Comparison of ENCODE assay signal across 8 cellular contexts in genomic region chr17:42673885-42674754, GRCh38. TPM values are rescaled to one million over a fixed set of nuclear protein-coding genes. Genes with fewer than 3 reads are reported as not detected.
DNase-seq lines count a peak whose midpoint lies in the region; ATAC-seq and TF ChIP-seq lines count a peak whose summit lies in the region.

No MANE protein-coding gene starts in this region.

- POLR2A ChIA-PET in activated CD4-positive, alpha-beta T cell treated with anti-CD3 and anti-CD28 coated beads, Interleukin-2, amount 10 ng/mL, durations not matched to agents 7 days and 5 days (lab: Charles Lee) = no interaction called here

- no peaks in the 10 kb centered on the region for H3K27me3 ChIP-seq in liver (ENCODE audit: control insufficient read depth in 4 of 4, insufficient read depth in 4 of 4, low read length in 3 of 4)

- H3K4me3 Mint-ChIP-seq in central memory CD8-positive, alpha-beta T cell = peak overlapping the region; percentile 57
- H3K4me3 Mint-ChIP-seq in activated CD4-positive, alpha-beta T cell treated with anti-CD3 and anti-CD28 coated beads, Interleukin-2, amount 10 ng/mL, durations not matched to agents 7 days and 5 days = no peak overlapping the region

- peaks cover 44% of the 10 kb centered on the region for H3K4me1 Mint-ChIP-seq in central memory CD8-positive, alpha-beta T cell
- H3K4me1 Mint-ChIP-seq in activated CD4-positive, alpha-beta T cell treated with anti-CD3 and anti-CD28 coated beads, Interleukin-2, amount 10 ng/mL, durations not matched to agents 7 days and 5 days = peaks cover 44% of the 10 kb centered on the region

- TF ChIP-seq RAD21 in liver (IDR thresholded peaks at IDR 0.05) = peak in 1 of 2 donors; percentile 12

- H3K9me3 ChIP-seq in liver (ENCODE audit: control insufficient read depth in 4 of 4, low read length in 3 of 4) = no peaks in the 10 kb centered on the region

- CTCF ChIA-PET in activated CD4-positive, alpha-beta T cell treated with anti-CD3 and anti-CD28 coated beads, Interleukin-2, amount 10 ng/mL, durations not matched to agents 7 days and 5 days (lab: Charles Lee) = interaction anchor here (0.6 to 2.2 kb wide), 3 partner anchors 68 to 590 kb away, joined by 3 to 11 read pairs (median 8); no protein-coding TSS in a partner anchor

- H3K36me3 ChIP-seq in liver (ENCODE audit: control insufficient read depth in 4 of 4, insufficient read depth in 3 of 4, low read depth in 1 of 4, low read length in 3 of 4) = peaks cover 6 to 24% (median 12%) of the 10 kb centered on the region in 4 donors

- H3K36me3 Mint-ChIP-seq in central memory CD8-positive, alpha-beta T cell (ENCODE audit: insufficient read depth) = peaks cover 11% of the 10 kb centered on the region
- no peaks in the 10 kb centered on the region for H3K36me3 Mint-ChIP-seq in activated CD4-positive, alpha-beta T cell treated with anti-CD3 and anti-CD28 coated beads, Interleukin-2, amount 10 ng/mL, durations not matched to agents 7 days and 5 days (ENCODE audit: low read depth)

- WGBS in liver = 29% methylated on average over 32 of the region's 32 CpGs

- H3K27ac ChIP-seq in liver (ENCODE audit: low read depth in 1 of 2, low read length in 2 of 2) = peak overlapping the region; percentile 4 to 22

- peak; percentile 18 for DNase-seq in NOMO-1 treated with DMSO at 0.1 percent for 48 hours (lab: John Stamatoyannopoulos, UW; ENCODE audit: unreplicated experiment)
- no peak for DNase-seq in NOMO-1 treated with dmso at 0.1 percent for 144 hours (lab: John Stamatoyannopoulos, UW; ENCODE audit: unreplicated experiment)
- DNase-seq in NCI-H1694 (lab: John Stamatoyannopoulos, UW) = peak; percentile 24
- DNase-seq in central memory CD8-positive, alpha-beta T cell (ENCODE audit: low spot score in 2 of 2) = no peak
- DNase-seq in ureter (ENCODE audit: low spot score) = peak; percentile 73
- DNase-seq in activated CD4-positive, alpha-beta T cell treated with anti-CD3 and anti-CD28 coated beads, Interleukin-2, amount 10 ng/mL, durations not matched to agents 7 days and 5 days = no peak

- TF ChIP-seq CTCF in liver (IDR thresholded peaks at IDR 0.05; ENCODE audit: low read depth, low read length, missing input control) = peak; percentile 23

- peaks cover 39% of the 10 kb centered on the region for H3K27me3 Mint-ChIP-seq in central memory CD8-positive, alpha-beta T cell
- H3K27me3 Mint-ChIP-seq in activated CD4-positive, alpha-beta T cell treated with anti-CD3 and anti-CD28 coated beads, Interleukin-2, amount 10 ng/mL, durations not matched to agents 7 days and 5 days = peaks cover 55% of the 10 kb centered on the region

- no peak for ATAC-seq in central memory CD8-positive, alpha-beta T cell (replicated peaks; ENCODE audit: extremely low read depth, poor library complexity, severe bottlenecking)
- no peak for ATAC-seq in HG03342 (IDR thresholded peaks at IDR 0.05; ENCODE audit: unreplicated experiment)

- H3K27ac Mint-ChIP-seq in central memory CD8-positive, alpha-beta T cell (ENCODE audit: low read depth) = no peak overlapping the region
- no peak overlapping the region for H3K27ac Mint-ChIP-seq in activated CD4-positive, alpha-beta T cell treated with anti-CD3 and anti-CD28 coated beads, Interleukin-2, amount 10 ng/mL, durations not matched to agents 7 days and 5 days

- H3K9ac ChIP-seq in liver (ENCODE audit: low read depth in 1 of 2, low read length in 2 of 2) = no peak overlapping the region

- H3K9me3 Mint-ChIP-seq in central memory CD8-positive, alpha-beta T cell = no peaks in the 10 kb centered on the region
- no peaks in the 10 kb centered on the region for H3K9me3 Mint-ChIP-seq in activated CD4-positive, alpha-beta T cell treated with anti-CD3 and anti-CD28 coated beads, Interleukin-2, amount 10 ng/mL, durations not matched to agents 7 days and 5 days

- H3K4me3 ChIP-seq in liver (ENCODE audit: low read depth in 1 of 3, low read length in 3 of 3) = peak overlapping the region in 1 of 3 donors; percentile 71

- peaks cover 13 to 55% (median 23%) of the 10 kb centered on the region in 4 donors for H3K4me1 ChIP-seq in liver (ENCODE audit: control insufficient read depth in 4 of 4, insufficient read depth in 4 of 4, low read length in 3 of 4)

TF ChIP-seq in liver, 16 proteins besides CTCF, POLR2A, EP300 and RAD21:
- TF ChIP-seq HNF4A (conservative IDR thresholded peaks at IDR 0.05) (no peak), FOXA2 (IDR thresholded peaks at IDR 0.05) (no peak), RXRA (IDR thresholded peaks at IDR 0.05) (peak in 1 of 2 donors; percentile 1), NR2F2 (IDR thresholded peaks at IDR 0.05) (peak; percentile 66), GABPA (IDR thresholded peaks at IDR 0.05 in 1 of 2, conservative IDR thresholded peaks at IDR 0.05 in 1 of 2) (no peak)
- TF ChIP-seq, protein P1, sequence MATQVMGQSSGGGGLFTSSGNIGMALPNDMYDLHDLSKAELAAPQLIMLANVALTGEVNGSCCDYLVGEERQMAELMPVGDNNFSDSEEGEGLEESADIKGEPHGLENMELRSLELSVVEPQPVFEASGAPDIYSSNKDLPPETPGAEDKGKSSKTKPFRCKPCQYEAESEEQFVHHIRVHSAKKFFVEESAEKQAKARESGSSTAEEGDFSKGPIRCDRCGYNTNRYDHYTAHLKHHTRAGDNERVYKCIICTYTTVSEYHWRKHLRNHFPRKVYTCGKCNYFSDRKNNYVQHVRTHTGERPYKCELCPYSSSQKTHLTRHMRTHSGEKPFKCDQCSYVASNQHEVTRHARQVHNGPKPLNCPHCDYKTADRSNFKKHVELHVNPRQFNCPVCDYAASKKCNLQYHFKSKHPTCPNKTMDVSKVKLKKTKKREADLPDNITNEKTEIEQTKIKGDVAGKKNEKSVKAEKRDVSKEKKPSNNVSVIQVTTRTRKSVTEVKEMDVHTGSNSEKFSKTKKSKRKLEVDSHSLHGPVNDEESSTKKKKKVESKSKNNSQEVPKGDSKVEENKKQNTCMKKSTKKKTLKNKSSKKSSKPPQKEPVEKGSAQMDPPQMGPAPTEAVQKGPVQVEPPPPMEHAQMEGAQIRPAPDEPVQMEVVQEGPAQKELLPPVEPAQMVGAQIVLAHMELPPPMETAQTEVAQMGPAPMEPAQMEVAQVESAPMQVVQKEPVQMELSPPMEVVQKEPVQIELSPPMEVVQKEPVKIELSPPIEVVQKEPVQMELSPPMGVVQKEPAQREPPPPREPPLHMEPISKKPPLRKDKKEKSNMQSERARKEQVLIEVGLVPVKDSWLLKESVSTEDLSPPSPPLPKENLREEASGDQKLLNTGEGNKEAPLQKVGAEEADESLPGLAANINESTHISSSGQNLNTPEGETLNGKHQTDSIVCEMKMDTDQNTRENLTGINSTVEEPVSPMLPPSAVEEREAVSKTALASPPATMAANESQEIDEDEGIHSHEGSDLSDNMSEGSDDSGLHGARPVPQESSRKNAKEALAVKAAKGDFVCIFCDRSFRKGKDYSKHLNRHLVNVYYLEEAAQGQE (IDR thresholded peaks at IDR 0.05) = no peak
TF ChIP-seq in liver: peak in this region for 2.

RNA-seq across cellular contexts. Expression of gene PLEKHH3, which starts 2.7 kb away (rescaled TPM):
- total RNA-seq in liver (1 to 10 TPM; 4.2 to 8.5 TPM), ureter (64.2 TPM)
- polyA plus RNA-seq in liver = 10 to 100 TPM in 1 of 2 donors, 1 to 10 TPM in 1; 7.4 to 10.3 TPM
- 1 to 10 TPM in 1 of 2 experiments, under 1 TPM in 1; 0.85 to 1.3 TPM for total RNA-seq in activated CD4-positive, alpha-beta T cell treated with anti-CD3 and anti-CD28 coated beads, Interleukin-2, amount 10 ng/mL, durations not matched to agents 7 days and 5 days

RNA-seq across cellular contexts. Expression of gene CCR10, which starts 7.5 kb away (rescaled TPM):
- total RNA-seq in liver (under 1 TPM; 0.05 to 0.42 TPM), ureter (1.1 TPM)
- under 1 TPM; 0.17 to 0.44 TPM for polyA plus RNA-seq in liver
- under 1 TPM; 0.65 to 0.87 TPM for total RNA-seq in activated CD4-positive, alpha-beta T cell treated with anti-CD3 and anti-CD28 coated beads, Interleukin-2, amount 10 ng/mL, durations not matched to agents 7 days and 5 days

RNA-seq across cellular contexts. Expression of gene CNTNAP1, which starts 8.2 kb away (rescaled TPM):
- total RNA-seq in liver (under 1 TPM; 0.70 to 0.75 TPM), ureter (15.3 TPM)
- polyA plus RNA-seq in liver = under 1 TPM; 0.08 to 0.50 TPM
- total RNA-seq in activated CD4-positive, alpha-beta T cell treated with anti-CD3 and anti-CD28 coated beads, Interleukin-2, amount 10 ng/mL, durations not matched to agents 7 days and 5 days = 1 to 10 TPM in 1 of 2 experiments, under 1 TPM in 1; 0.81 to 1.0 TPM

RNA-seq across cellular contexts. Expression of gene TUBG2, which starts 15.0 kb away (rescaled TPM):
- total RNA-seq in liver (1 to 10 TPM; 1.4 to 5.0 TPM), ureter (41.0 TPM)
- 10 to 100 TPM in 1 of 2 donors, 1 to 10 TPM in 1; 5.0 to 10.8 TPM for polyA plus RNA-seq in liver
- total RNA-seq in activated CD4-positive, alpha-beta T cell treated with anti-CD3 and anti-CD28 coated beads, Interleukin-2, amount 10 ng/mL, durations not matched to agents 7 days and 5 days = 1 to 10 TPM; 6.7 to 7.2 TPM

Comparison
In these comparisons a context has a peak if more than half of its experiments do, and no peak if none do; other contexts are left out.
1. DNase-seq: peak in NOMO-1 treated with DMSO at 0.1 percent for 48 hours (single experiment), NCI-H1694 (single experiment) and ureter (single experiment); none in NOMO-1 treated with dmso at 0.1 percent for 144 hours (single experiment), central memory CD8-positive, alpha-beta T cell (0 of 2) and activated CD4-positive, alpha-beta T cell treated with anti-CD3 and anti-CD28 coated beads, Interleukin-2, amount 10 ng/mL, durations not matched to agents 7 days and 5 days (single experiment).